In genomic region chr7:106666353-106666752, GRCh38 we compare ENCODE assay signal across 35 cellular contexts.
"Had no signal": no experiment of that assay in that cellular context is flagged by ENCODE, and none has a peak within 500 bp of the region (broad histone marks: within the 10 kb centered on the region; RNA-seq: fewer than 3 reads in every experiment).

No MANE protein-coding gene starts in this region.

- H3K27ac Mint-ChIP-seq: activated CD4-positive, alpha-beta memory T cell treated with anti-CD3 and anti-CD28 coated beads, Interleukin-2, amount 10 ng/mL, durations not matched to agents 7 days and 5 days; activated CD4-positive, alpha-beta T cell treated with anti-CD3 and anti-CD28 coated beads for 36 hours; activated CD8-positive, alpha-beta memory T cell treated with anti-CD3 and anti-CD28 coated beads, Interleukin-2, amount 10 ng/mL, durations not matched to agents 7 days and 5 days; activated CD8-positive, alpha-beta T cell treated with anti-CD3 and anti-CD28 coated beads, Interleukin-2, amount 10 ng/mL, durations not matched to agents 7 days and 5 days; activated naive CD4-positive, alpha-beta T cell treated with anti-CD3 and anti-CD28 coated beads, Interleukin-2, amount 10 ng/mL, durations not matched to agents 7 days and 5 days; activated naive CD4-positive, alpha-beta T cell treated with anti-CD3 and anti-CD28 coated beads, Interleukin-2, amount 50 U/mL, for 24 hours; activated naive CD8-positive, alpha-beta T cell; activated naive CD8-positive, alpha-beta T cell treated with anti-CD3 and anti-CD28 coated beads, Interleukin-2, amount 10 ng/mL, durations not matched to agents 7 days and 5 days; activated naive CD8-positive, alpha-beta T cell treated with anti-CD3 and anti-CD28 coated beads, Interleukin-2, amount 50 U/mL, for 24 hours; activated T-helper 2 cell treated with anti-CD3 and anti-CD28 coated beads, Interferon-gamma antibody, Interleukin-2, Interleukin-4, amounts not matched to agents 10 μg/mL and 5 μg/mL and 100 μg/mL, durations not matched to agents 14 hours and 24 hours and 36 hours; brain; T-helper 2 cell treated with Interferon-gamma antibody and Interleukin-4, amounts not matched to agents 5 μg/mL and 100 μg/mL, for 36 hours had no signal

- H3K9me3 Mint-ChIP-seq: activated CD4-positive, alpha-beta memory T cell treated with anti-CD3 and anti-CD28 coated beads, Interleukin-2, amount 10 ng/mL, durations not matched to agents 7 days and 5 days; activated naive CD4-positive, alpha-beta T cell treated with anti-CD3 and anti-CD28 coated beads, Interleukin-2, amount 10 ng/mL, durations not matched to agents 7 days and 5 days; activated naive CD4-positive, alpha-beta T cell treated with anti-CD3 and anti-CD28 coated beads, Interleukin-2, amount 50 U/mL, for 24 hours; activated T-cell treated with anti-CD3 and anti-CD28 coated beads, Interleukin-2, amount 50 U/mL, for 4 hours; activated T-helper 2 cell treated with anti-CD3 and anti-CD28 coated beads, Interferon-gamma antibody, Interleukin-2, Interleukin-4, amounts not matched to agents 10 μg/mL and 5 μg/mL and 100 μg/mL, durations not matched to agents 14 hours and 24 hours and 36 hours; central memory CD8-positive, alpha-beta T cell had no signal

- H3K27me3 Mint-ChIP-seq: activated CD4-positive, alpha-beta T cell treated with anti-CD3 and anti-CD28 coated beads for 36 hours; activated CD8-positive, alpha-beta memory T cell treated with anti-CD3 and anti-CD28 coated beads, Interleukin-2, amount 10 ng/mL, durations not matched to agents 7 days and 5 days; activated naive CD4-positive, alpha-beta T cell treated with anti-CD3 and anti-CD28 coated beads, Interleukin-2, amount 50 U/mL, for 24 hours; activated naive CD8-positive, alpha-beta T cell; activated naive CD8-positive, alpha-beta T cell treated with anti-CD3 and anti-CD28 coated beads, Interleukin-2, amount 50 U/mL, for 24 hours; central memory CD8-positive, alpha-beta T cell; T-cell had no signal

- H3K36me3 Mint-ChIP-seq: activated CD8-positive, alpha-beta memory T cell treated with anti-CD3 and anti-CD28 coated beads, Interleukin-2, amount 10 ng/mL, durations not matched to agents 7 days and 5 days; activated naive CD4-positive, alpha-beta T cell treated with anti-CD3 and anti-CD28 coated beads, Interleukin-2, amount 10 ng/mL, durations not matched to agents 7 days and 5 days; activated naive CD4-positive, alpha-beta T cell treated with anti-CD3 and anti-CD28 coated beads, Interleukin-2, amount 50 U/mL, for 24 hours; activated naive CD8-positive, alpha-beta T cell; activated naive CD8-positive, alpha-beta T cell treated with anti-CD3 and anti-CD28 coated beads, Interleukin-2, amount 10 ng/mL, durations not matched to agents 7 days and 5 days; brain; T-cell had no signal

- H3K27ac ChIP-seq: ascending aorta, cardiac muscle cell, VCaP had no signal

- H3K4me3 ChIP-seq: ascending aorta, cardiac muscle cell had no signal

- H3K4me3 Mint-ChIP-seq: activated CD4-positive, alpha-beta memory T cell treated with anti-CD3 and anti-CD28 coated beads, Interleukin-2, amount 10 ng/mL, durations not matched to agents 7 days and 5 days; activated CD4-positive, alpha-beta T cell treated with anti-CD3 and anti-CD28 coated beads for 36 hours; activated CD8-positive, alpha-beta memory T cell treated with anti-CD3 and anti-CD28 coated beads, Interleukin-2, amount 10 ng/mL, durations not matched to agents 7 days and 5 days; activated CD8-positive, alpha-beta T cell treated with anti-CD3 and anti-CD28 coated beads, Interleukin-2, amount 10 ng/mL, durations not matched to agents 7 days and 5 days; activated naive CD4-positive, alpha-beta T cell treated with anti-CD3 and anti-CD28 coated beads, Interleukin-2, amount 10 ng/mL, durations not matched to agents 7 days and 5 days; activated naive CD4-positive, alpha-beta T cell treated with anti-CD3 and anti-CD28 coated beads, Interleukin-2, amount 50 U/mL, for 24 hours; activated naive CD8-positive, alpha-beta T cell; activated naive CD8-positive, alpha-beta T cell treated with anti-CD3 and anti-CD28 coated beads, Interleukin-2, amount 10 ng/mL, durations not matched to agents 7 days and 5 days; activated naive CD8-positive, alpha-beta T cell treated with anti-CD3 and anti-CD28 coated beads, Interleukin-2, amount 50 U/mL, for 24 hours; activated T-cell treated with anti-CD3 and anti-CD28 coated beads, Interleukin-2, amount 50 U/mL, for 4 hours; brain; central memory CD8-positive, alpha-beta T cell; T-cell; T-helper 2 cell treated with Interferon-gamma antibody and Interleukin-4, amounts not matched to agents 5 μg/mL and 100 μg/mL, for 36 hours had no signal

- DNase-seq: activated CD4-positive, alpha-beta memory T cell treated with anti-CD3 and anti-CD28 coated beads, Interleukin-2, amount 10 ng/mL, durations not matched to agents 7 days and 5 days; activated CD4-positive, alpha-beta T cell treated with anti-CD3 and anti-CD28 coated beads for 1 hour; activated CD4-positive, alpha-beta T cell treated with anti-CD3 and anti-CD28 coated beads for 36 hours; activated CD4-positive, alpha-beta T cell treated with anti-CD3 and anti-CD28 coated beads for 48 hours; activated CD4-positive, alpha-beta T cell treated with anti-CD3 and anti-CD28 coated beads, Interleukin-2, amount 50 U/mL, for 1 hour; activated CD4-positive, alpha-beta T cell treated with anti-CD3 and anti-CD28 coated beads, Interleukin-2, amount 50 U/mL, for 4 hours; activated CD4-positive, CD25-positive, alpha-beta regulatory T cell; activated CD8-positive, alpha-beta memory T cell treated with anti-CD3 and anti-CD28 coated beads for 24 hours; activated CD8-positive, alpha-beta memory T cell treated with anti-CD3 and anti-CD28 coated beads, Interleukin-2, amount 10 ng/mL, durations not matched to agents 7 days and 5 days; activated CD8-positive, alpha-beta memory T cell treated with anti-CD3 and anti-CD28 coated beads, Interleukin-2, amount 50 U/mL, for 48 hours; activated CD8-positive, alpha-beta T cell treated with anti-CD3 and anti-CD28 coated beads, Interleukin-2, amount 10 ng/mL, durations not matched to agents 7 days and 5 days; activated effector memory CD4-positive, alpha-beta T cell treated with Interleukin-2 at 50 U/mL for 16 hours; activated gamma-delta T cell; activated naive CD4-positive, alpha-beta T cell treated with anti-CD3 and anti-CD28 coated beads, Interleukin-2, amount 10 ng/mL, durations not matched to agents 7 days and 5 days; activated naive CD4-positive, alpha-beta T cell treated with Interleukin-2 at 50 U/mL for 16 hours; activated naive CD8-positive, alpha-beta T cell treated with anti-CD3 and anti-CD28 coated beads, Interleukin-2, amount 10 ng/mL, durations not matched to agents 7 days and 5 days; activated naive CD8-positive, alpha-beta T cell treated with anti-CD3 and anti-CD28 coated beads, Interleukin-2, amount 50 U/mL, for 24 hours; activated T-cell treated with anti-CD3 and anti-CD28 coated beads, Interleukin-2, amount 50 U/mL, for 4 hours; amygdala; anterior cingulate cortex; caudate nucleus; cerebellar nuclear complex; T-cell; T-helper 2 cell; T-helper 9 cell had no signal

- H3K27me3 ChIP-seq: ascending aorta, cardiac muscle cell had no signal

- ATAC-seq: activated CD4-positive, alpha-beta T cell treated with anti-CD3 and anti-CD28 coated beads for 36 hours; activated CD4-positive, CD25-positive, alpha-beta regulatory T cell treated with anti-CD3 and anti-CD28 coated beads, Interleukin-2, amount 50 U/mL, for 24 hours; activated CD8-positive, alpha-beta memory T cell treated with anti-CD3 and anti-CD28 coated beads, Interleukin-2, amount 10 ng/mL, durations not matched to agents 7 days and 5 days; activated CD8-positive, alpha-beta T cell treated with anti-CD3 and anti-CD28 coated beads, Interleukin-2, amount 10 ng/mL, durations not matched to agents 7 days and 5 days; activated naive CD8-positive, alpha-beta T cell treated with anti-CD3 and anti-CD28 coated beads, Interleukin-2, amount 50 U/mL, for 24 hours; activated T-cell treated with anti-CD3 and anti-CD28 coated beads, Interleukin-2, amount 50 U/mL, for 4 hours; T-cell had no signal
